1 cellular context compared by ENCODE assay signal in the genomic region with DNA sequence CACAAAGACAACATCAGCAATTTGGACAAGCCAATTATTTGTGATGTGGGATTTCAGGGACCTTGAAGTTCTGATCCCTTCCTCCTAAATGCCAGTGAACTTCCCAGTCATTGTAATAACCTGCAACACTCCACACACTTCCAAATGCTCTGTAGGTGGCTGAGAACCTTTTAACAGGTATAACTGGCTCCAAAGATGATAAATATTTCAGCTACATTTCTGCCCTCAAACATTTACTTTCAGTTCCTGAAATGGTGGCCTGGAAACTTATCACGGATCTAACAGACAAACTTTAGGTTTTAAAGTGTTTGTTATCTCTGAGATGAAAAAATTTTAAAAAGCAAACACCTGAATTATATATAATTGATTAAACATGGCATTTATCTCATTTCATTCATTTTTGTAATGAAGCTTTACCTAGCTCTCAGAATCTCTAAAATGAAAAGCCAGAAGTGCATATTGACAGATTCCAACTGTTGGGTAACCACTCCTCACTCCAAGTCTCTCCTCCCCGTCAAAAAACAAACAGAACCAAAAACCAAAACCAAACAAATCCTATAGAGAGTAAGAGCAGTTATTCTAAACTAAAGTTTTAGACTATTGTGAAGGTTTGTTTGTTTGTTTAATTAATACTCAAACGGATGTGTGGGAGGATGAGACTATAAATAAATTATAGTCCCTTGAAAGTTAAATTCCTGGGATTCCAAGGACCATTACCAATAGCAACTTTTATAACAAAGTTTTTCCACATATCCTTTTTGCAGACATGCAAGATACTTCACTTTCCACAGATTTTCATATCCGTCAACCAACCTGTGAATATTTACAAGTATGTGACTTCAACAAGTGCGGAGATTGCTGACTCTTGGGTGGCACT.
TF ChIP-seq lines count a peak whose summit lies in the region.

No MANE protein-coding gene starts in this region.

TF ChIP-seq in WTC11, 78 proteins besides CTCF, POLR2A, EP300 and RAD21 (continued from another document):
- TF ChIP-seq, protein P1, sequence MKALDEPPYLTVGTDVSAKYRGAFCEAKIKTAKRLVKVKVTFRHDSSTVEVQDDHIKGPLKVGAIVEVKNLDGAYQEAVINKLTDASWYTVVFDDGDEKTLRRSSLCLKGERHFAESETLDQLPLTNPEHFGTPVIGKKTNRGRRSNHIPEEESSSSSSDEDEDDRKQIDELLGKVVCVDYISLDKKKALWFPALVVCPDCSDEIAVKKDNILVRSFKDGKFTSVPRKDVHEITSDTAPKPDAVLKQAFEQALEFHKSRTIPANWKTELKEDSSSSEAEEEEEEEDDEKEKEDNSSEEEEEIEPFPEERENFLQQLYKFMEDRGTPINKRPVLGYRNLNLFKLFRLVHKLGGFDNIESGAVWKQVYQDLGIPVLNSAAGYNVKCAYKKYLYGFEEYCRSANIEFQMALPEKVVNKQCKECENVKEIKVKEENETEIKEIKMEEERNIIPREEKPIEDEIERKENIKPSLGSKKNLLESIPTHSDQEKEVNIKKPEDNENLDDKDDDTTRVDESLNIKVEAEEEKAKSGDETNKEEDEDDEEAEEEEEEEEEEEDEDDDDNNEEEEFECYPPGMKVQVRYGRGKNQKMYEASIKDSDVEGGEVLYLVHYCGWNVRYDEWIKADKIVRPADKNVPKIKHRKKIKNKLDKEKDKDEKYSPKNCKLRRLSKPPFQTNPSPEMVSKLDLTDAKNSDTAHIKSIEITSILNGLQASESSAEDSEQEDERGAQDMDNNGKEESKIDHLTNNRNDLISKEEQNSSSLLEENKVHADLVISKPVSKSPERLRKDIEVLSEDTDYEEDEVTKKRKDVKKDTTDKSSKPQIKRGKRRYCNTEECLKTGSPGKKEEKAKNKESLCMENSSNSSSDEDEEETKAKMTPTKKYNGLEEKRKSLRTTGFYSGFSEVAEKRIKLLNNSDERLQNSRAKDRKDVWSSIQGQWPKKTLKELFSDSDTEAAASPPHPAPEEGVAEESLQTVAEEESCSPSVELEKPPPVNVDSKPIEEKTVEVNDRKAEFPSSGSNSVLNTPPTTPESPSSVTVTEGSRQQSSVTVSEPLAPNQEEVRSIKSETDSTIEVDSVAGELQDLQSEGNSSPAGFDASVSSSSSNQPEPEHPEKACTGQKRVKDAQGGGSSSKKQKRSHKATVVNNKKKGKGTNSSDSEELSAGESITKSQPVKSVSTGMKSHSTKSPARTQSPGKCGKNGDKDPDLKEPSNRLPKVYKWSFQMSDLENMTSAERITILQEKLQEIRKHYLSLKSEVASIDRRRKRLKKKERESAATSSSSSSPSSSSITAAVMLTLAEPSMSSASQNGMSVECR (CRISPR knock-in tag; IDR thresholded peaks at IDR 0.05; ENCODE audit: borderline replicate concordance): no peak
- TF ChIP-seq PRRX2 (CRISPR knock-in tag; IDR thresholded peaks at IDR 0.05) (no peak), ZNF232 (CRISPR knock-in tag; IDR thresholded peaks at IDR 0.05) (no peak), ZNF416 (CRISPR knock-in tag; IDR thresholded peaks at IDR 0.05) (no peak), NFYB (CRISPR knock-in tag; conservative IDR thresholded peaks at IDR 0.05; ENCODE audit: low read depth) (no peak)
- TF ChIP-seq, protein P2, sequence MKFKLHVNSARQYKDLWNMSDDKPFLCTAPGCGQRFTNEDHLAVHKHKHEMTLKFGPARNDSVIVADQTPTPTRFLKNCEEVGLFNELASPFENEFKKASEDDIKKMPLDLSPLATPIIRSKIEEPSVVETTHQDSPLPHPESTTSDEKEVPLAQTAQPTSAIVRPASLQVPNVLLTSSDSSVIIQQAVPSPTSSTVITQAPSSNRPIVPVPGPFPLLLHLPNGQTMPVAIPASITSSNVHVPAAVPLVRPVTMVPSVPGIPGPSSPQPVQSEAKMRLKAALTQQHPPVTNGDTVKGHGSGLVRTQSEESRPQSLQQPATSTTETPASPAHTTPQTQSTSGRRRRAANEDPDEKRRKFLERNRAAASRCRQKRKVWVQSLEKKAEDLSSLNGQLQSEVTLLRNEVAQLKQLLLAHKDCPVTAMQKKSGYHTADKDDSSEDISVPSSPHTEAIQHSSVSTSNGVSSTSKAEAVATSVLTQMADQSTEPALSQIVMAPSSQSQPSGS (CRISPR knock-in tag; IDR thresholded peaks at IDR 0.05; ENCODE audit: borderline replicate concordance, low read depth): no peak
- TF ChIP-seq, protein P3, sequence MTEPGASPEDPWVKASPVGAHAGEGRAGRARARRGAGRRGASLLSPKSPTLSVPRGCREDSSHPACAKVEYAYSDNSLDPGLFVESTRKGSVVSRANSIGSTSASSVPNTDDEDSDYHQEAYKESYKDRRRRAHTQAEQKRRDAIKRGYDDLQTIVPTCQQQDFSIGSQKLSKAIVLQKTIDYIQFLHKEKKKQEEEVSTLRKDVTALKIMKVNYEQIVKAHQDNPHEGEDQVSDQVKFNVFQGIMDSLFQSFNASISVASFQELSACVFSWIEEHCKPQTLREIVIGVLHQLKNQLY (CRISPR knock-in tag; IDR thresholded peaks at IDR 0.05): no peak
- TF ChIP-seq, protein P4, sequence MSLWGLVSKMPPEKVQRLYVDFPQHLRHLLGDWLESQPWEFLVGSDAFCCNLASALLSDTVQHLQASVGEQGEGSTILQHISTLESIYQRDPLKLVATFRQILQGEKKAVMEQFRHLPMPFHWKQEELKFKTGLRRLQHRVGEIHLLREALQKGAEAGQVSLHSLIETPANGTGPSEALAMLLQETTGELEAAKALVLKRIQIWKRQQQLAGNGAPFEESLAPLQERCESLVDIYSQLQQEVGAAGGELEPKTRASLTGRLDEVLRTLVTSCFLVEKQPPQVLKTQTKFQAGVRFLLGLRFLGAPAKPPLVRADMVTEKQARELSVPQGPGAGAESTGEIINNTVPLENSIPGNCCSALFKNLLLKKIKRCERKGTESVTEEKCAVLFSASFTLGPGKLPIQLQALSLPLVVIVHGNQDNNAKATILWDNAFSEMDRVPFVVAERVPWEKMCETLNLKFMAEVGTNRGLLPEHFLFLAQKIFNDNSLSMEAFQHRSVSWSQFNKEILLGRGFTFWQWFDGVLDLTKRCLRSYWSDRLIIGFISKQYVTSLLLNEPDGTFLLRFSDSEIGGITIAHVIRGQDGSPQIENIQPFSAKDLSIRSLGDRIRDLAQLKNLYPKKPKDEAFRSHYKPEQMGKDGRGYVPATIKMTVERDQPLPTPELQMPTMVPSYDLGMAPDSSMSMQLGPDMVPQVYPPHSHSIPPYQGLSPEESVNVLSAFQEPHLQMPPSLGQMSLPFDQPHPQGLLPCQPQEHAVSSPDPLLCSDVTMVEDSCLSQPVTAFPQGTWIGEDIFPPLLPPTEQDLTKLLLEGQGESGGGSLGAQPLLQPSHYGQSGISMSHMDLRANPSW (CRISPR knock-in tag; conservative IDR thresholded peaks at IDR 0.05; ENCODE audit: low read depth): no peak
